ENCODE assay signal across 2 cellular contexts in genomic region chr5:125464847-125465432, GRCh38.
TF ChIP-seq lines count a peak whose summit lies in the region.

No MANE protein-coding gene starts in this region.

TF ChIP-seq in HepG2, 621 proteins besides CTCF, POLR2A, EP300 and RAD21:
- TF ChIP-seq MAFK (conservative IDR thresholded peaks at IDR 0.05 in 1 of 2, IDR thresholded peaks at IDR 0.05 in 1 of 2; ENCODE audit: low read length in 2 of 2) (peak; percentile 63 to 80), DMAP1 (CRISPR knock-in tag; IDR thresholded peaks at IDR 0.05) (no peak), NFE2L2 (IDR thresholded peaks at IDR 0.05; ENCODE audit: low read length) (peak; percentile 86), MAFF (IDR thresholded peaks at IDR 0.05; ENCODE audit: low read depth, low read length) (peak; percentile 67), ZMAT3 (CRISPR knock-in tag; conservative IDR thresholded peaks at IDR 0.05) (no peak)

TF ChIP-seq in K562, 482 proteins besides CTCF, POLR2A, EP300 and RAD21:
- TF ChIP-seq ZNF316 (IDR thresholded peaks at IDR 0.05) (peak; percentile 35; the same call in 1 of the 2 replicates), ZBED1 (IDR thresholded peaks at IDR 0.05) (no peak), MAFG (tag; conservative IDR thresholded peaks at IDR 0.05) (peak; percentile 46), ZBTB9 (CRISPR knock-in tag; IDR thresholded peaks at IDR 0.05) (no peak), NFE2 (IDR thresholded peaks at IDR 0.05; ENCODE audit: low read depth) (peak; percentile 10; the same call in 1 of the 2 replicates), XRCC3 (IDR thresholded peaks at IDR 0.05) (no peak), EP400 (IDR thresholded peaks at IDR 0.05) (no peak), TFAP4 (CRISPR knock-in tag; IDR thresholded peaks at IDR 0.05; ENCODE audit: borderline replicate concordance) (no peak), MAFF (IDR thresholded peaks at IDR 0.05; ENCODE audit: low read length) (peak; percentile 36; the same call in 1 of the 2 replicates), KLF10 (CRISPR knock-in tag; IDR thresholded peaks at IDR 0.05) (no peak), TCF7L2 (IDR thresholded peaks at IDR 0.05; ENCODE audit: low read depth, low read length) (no peak)
- TF ChIP-seq, protein P1, sequence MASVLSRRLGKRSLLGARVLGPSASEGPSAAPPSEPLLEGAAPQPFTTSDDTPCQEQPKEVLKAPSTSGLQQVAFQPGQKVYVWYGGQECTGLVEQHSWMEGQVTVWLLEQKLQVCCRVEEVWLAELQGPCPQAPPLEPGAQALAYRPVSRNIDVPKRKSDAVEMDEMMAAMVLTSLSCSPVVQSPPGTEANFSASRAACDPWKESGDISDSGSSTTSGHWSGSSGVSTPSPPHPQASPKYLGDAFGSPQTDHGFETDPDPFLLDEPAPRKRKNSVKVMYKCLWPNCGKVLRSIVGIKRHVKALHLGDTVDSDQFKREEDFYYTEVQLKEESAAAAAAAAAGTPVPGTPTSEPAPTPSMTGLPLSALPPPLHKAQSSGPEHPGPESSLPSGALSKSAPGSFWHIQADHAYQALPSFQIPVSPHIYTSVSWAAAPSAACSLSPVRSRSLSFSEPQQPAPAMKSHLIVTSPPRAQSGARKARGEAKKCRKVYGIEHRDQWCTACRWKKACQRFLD (CRISPR knock-in tag; IDR thresholded peaks at IDR 0.05), result no peak
- TF ChIP-seq, protein P2, sequence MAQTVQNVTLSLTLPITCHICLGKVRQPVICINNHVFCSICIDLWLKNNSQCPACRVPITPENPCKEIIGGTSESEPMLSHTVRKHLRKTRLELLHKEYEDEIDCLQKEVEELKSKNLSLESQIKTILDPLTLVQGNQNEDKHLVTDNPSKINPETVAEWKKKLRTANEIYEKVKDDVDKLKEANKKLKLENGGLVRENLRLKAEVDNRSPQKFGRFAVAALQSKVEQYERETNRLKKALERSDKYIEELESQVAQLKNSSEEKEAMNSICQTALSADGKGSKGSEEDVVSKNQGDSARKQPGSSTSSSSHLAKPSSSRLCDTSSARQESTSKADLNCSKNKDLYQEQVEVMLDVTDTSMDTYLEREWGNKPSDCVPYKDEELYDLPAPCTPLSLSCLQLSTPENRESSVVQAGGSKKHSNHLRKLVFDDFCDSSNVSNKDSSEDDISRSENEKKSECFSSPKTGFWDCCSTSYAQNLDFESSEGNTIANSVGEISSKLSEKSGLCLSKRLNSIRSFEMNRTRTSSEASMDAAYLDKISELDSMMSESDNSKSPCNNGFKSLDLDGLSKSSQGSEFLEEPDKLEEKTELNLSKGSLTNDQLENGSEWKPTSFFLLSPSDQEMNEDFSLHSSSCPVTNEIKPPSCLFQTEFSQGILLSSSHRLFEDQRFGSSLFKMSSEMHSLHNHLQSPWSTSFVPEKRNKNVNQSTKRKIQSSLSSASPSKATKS (CRISPR knock-in tag; IDR thresholded peaks at IDR 0.05), result no peak
